18 cellular contexts compared by ENCODE assay signal in genomic region chr5:155129513-155129880, GRCh38.
"Had no signal": no experiment of that assay in that cellular context is flagged by ENCODE, and none has a peak within 500 bp of the region (broad histone marks: within the 10 kb centered on the region; RNA-seq: fewer than 3 reads in every experiment).

No MANE protein-coding gene starts in this region.

- DNase-seq: effector memory CD4-positive, alpha-beta T cell; erythroblast; gastrocnemius medialis; immature natural killer cell; kidney; left cardiac atrium; left ventricle myocardium inferior; mesenchymal stem cell; naive B cell; spleen; stimulated activated CD4-positive, alpha-beta T cell treated with anti-CD3 and anti-CD28 coated beads, Interleukin-15, amount 100 ng/mL, for 24 hours; stimulated activated CD4-positive, alpha-beta T cell treated with anti-CD3 and anti-CD28 coated beads, Interleukin-2, amount 100 ng/mL, for 24 hours; stimulated activated naive CD4-positive, alpha-beta T cell treated with Interleukin-2 at 50 U/mL for 16 hours had no signal

- H3K36me3 Mint-ChIP-seq: immature natural killer cell, naive B cell, type B pancreatic cell had no signal

- H3K4me1 ChIP-seq: gastrocnemius medialis, left ventricle myocardium inferior, spleen had no signal

- H3K36me3 ChIP-seq: gastrocnemius medialis, left ventricle myocardium inferior, spleen had no signal

- H3K27ac Mint-ChIP-seq: immature natural killer cell, naive B cell, nephron, type B pancreatic cell had no signal

- H3K9me3 ChIP-seq: gastrocnemius medialis, left ventricle myocardium inferior, spleen had no signal

- FAIRE-seq: kidney, urothelium cell line had no signal

- H3K27me3 ChIP-seq: gastrocnemius medialis had no signal

- H3K27ac ChIP-seq: gastrocnemius medialis, left ventricle myocardium inferior, spleen had no signal

- ATAC-seq: gastrocnemius medialis, sciatic nerve had no signal

- H3K9me3 Mint-ChIP-seq: nephron, type B pancreatic cell had no signal

- H3K4me3 Mint-ChIP-seq: immature natural killer cell, naive B cell, nephron, type B pancreatic cell had no signal

- H3K4me1 Mint-ChIP-seq: immature natural killer cell, naive B cell had no signal

- H3K4me3 ChIP-seq: gastrocnemius medialis, left ventricle myocardium inferior, lung, spleen had no signal
